ENCODE assay signal across 8 cellular contexts in genomic region chr13:100235311-100235901, GRCh38.
DNase-seq lines count a peak whose midpoint lies in the region; ATAC-seq and TF ChIP-seq lines count a peak whose summit lies in the region.

No MANE protein-coding gene starts in this region.

- no peaks in the 10 kb centered on the region for H3K9me3 ChIP-seq in CD4-positive, CD25-positive, alpha-beta regulatory T cell (ENCODE audit: control insufficient read depth in 2 of 2, low read length in 2 of 2)

- peak overlapping the region in 1 of 4 donors; percentile 4 for H3K4me3 Mint-ChIP-seq in CD4-positive, CD25-positive, alpha-beta regulatory T cell
- no peak overlapping the region for H3K4me3 Mint-ChIP-seq in stimulated activated naive B cell treated with anti-CD40 and anti-IgM and Interleukin-4, amounts not matched to agents 10 μg/mL and 1 μg/mL and 100 μg/mL, for 72 hours

- H3K27me3 Mint-ChIP-seq in CD4-positive, CD25-positive, alpha-beta regulatory T cell = no peaks in the 10 kb centered on the region
- no peaks in the 10 kb centered on the region for H3K27me3 Mint-ChIP-seq in stimulated activated naive B cell treated with anti-CD40 and anti-IgM and Interleukin-4, amounts not matched to agents 10 μg/mL and 1 μg/mL and 100 μg/mL, for 72 hours

- H3K36me3 Mint-ChIP-seq in CD4-positive, CD25-positive, alpha-beta regulatory T cell = peaks cover 7% of the 10 kb centered on the region
- peaks cover 0 to 4% of the 10 kb centered on the region in 2 donors for H3K36me3 Mint-ChIP-seq in stimulated activated naive B cell treated with anti-CD40 and anti-IgM and Interleukin-4, amounts not matched to agents 10 μg/mL and 1 μg/mL and 100 μg/mL, for 72 hours

- H3K27ac Mint-ChIP-seq in CD4-positive, CD25-positive, alpha-beta regulatory T cell = no peak overlapping the region
- H3K27ac Mint-ChIP-seq in stimulated activated naive B cell treated with anti-CD40 and anti-IgM and Interleukin-4, amounts not matched to agents 10 μg/mL and 1 μg/mL and 100 μg/mL, for 72 hours = peak overlapping the region; percentile 65

- H3K9me3 Mint-ChIP-seq in CD4-positive, CD25-positive, alpha-beta regulatory T cell = no peaks in the 10 kb centered on the region
- H3K9me3 Mint-ChIP-seq in stimulated activated naive B cell treated with anti-CD40 and anti-IgM and Interleukin-4, amounts not matched to agents 10 μg/mL and 1 μg/mL and 100 μg/mL, for 72 hours = no peaks in the 10 kb centered on the region

- no peak for ATAC-seq in CD4-positive, CD25-positive, alpha-beta regulatory T cell (ENCODE audit: low read depth in 2 of 2)
- ATAC-seq in stimulated activated naive B cell treated with anti-CD40 and anti-IgM and Interleukin-4, amounts not matched to agents 10 μg/mL and 1 μg/mL and 100 μg/mL, for 72 hours (replicated peaks) = no peak
- ATAC-seq in HG03025 (IDR thresholded peaks at IDR 0.05; ENCODE audit: low FRiP score, unreplicated experiment) (no peak), GM21360 (IDR thresholded peaks at IDR 0.05; ENCODE audit: unreplicated experiment) (no peak)

- DNase-seq in CD4-positive, CD25-positive, alpha-beta regulatory T cell = peak in 2 of 3 donors; percentile 55 to 64
- DNase-seq in GM19240 (ENCODE audit: insufficient read length, low spot score) = peak; percentile 3
- DNase-seq in NCI-H1694 (lab: John Stamatoyannopoulos, UW) = peak; percentile 63
- DNase-seq in glomerular visceral epithelial cell (ENCODE audit: extremely low spot score) = peak; percentile 45
- no peak for DNase-seq in stimulated activated naive B cell treated with anti-CD40 and anti-IgM and Interleukin-4, amounts not matched to agents 10 μg/mL and 1 μg/mL and 100 μg/mL, for 72 hours

- no peaks in the 10 kb centered on the region for H3K4me1 ChIP-seq in CD4-positive, CD25-positive, alpha-beta regulatory T cell (ENCODE audit: control insufficient read depth, insufficient read depth, low read length, poor library complexity, severe bottlenecking)

- H3K27me3 ChIP-seq in CD4-positive, CD25-positive, alpha-beta regulatory T cell (ENCODE audit: control insufficient read depth, insufficient read depth, low read length) = no peaks in the 10 kb centered on the region

- no peaks in the 10 kb centered on the region for H3K36me3 ChIP-seq in CD4-positive, CD25-positive, alpha-beta regulatory T cell (ENCODE audit: control insufficient read depth, insufficient read depth, low read length)

- TF ChIP-seq CTCF in VCaP (conservative IDR thresholded peaks at IDR 0.05) = peak; percentile 78

- peaks cover 3 to 10% (median 4%) of the 10 kb centered on the region in 4 donors for H3K4me1 Mint-ChIP-seq in CD4-positive, CD25-positive, alpha-beta regulatory T cell
- H3K4me1 Mint-ChIP-seq in stimulated activated naive B cell treated with anti-CD40 and anti-IgM and Interleukin-4, amounts not matched to agents 10 μg/mL and 1 μg/mL and 100 μg/mL, for 72 hours = peaks cover 0 to 6% of the 10 kb centered on the region in 2 donors

- no peak overlapping the region for H3K27ac ChIP-seq in CD4-positive, CD25-positive, alpha-beta regulatory T cell (ENCODE audit: insufficient read depth, low read length, poor library complexity, severe bottlenecking)
- no peak overlapping the region for H3K27ac ChIP-seq in VCaP

- H3K4me3 ChIP-seq in CD4-positive, CD25-positive, alpha-beta regulatory T cell (ENCODE audit: low read depth, low read length) = no peak overlapping the region
